ENCODE assay signal across 8 cellular contexts in genomic region chrX:13254076-13254785, GRCh38.
DNase-seq lines count a peak whose midpoint lies in the region; ATAC-seq and TF ChIP-seq lines count a peak whose summit lies in the region.

No MANE protein-coding gene starts in this region.

- CTCF ChIA-PET in activated naive CD4-positive, alpha-beta T cell treated with anti-CD3 and anti-CD28 coated beads, Interleukin-2, amount 10 ng/mL, durations not matched to agents 7 days and 5 days (lab: Charles Lee), result interaction anchor here (0.7 to 2.0 kb wide), 2 partner anchors 159 to 308 kb away, joined by 4 to 8 read pairs; no protein-coding TSS in a partner anchor

- no peak overlapping the region for H3K27ac ChIP-seq in body of pancreas

- TF ChIP-seq CTCF in GM10266 (IDR thresholded peaks at IDR 0.05; ENCODE audit: control insufficient read depth, insufficient read depth, low read depth, missing control alignments) (peak; percentile 49), LNCaP clone FGC (IDR thresholded peaks at IDR 0.05; ENCODE audit: control insufficient read depth, extremely low read depth, insufficient read depth) (0 out of 2 replicates have a peak, but pooled peaks have one; percentile 4), body of pancreas (IDR thresholded peaks at IDR 0.05) (peak in 1 of 7 experiments; percentile 19)

- peaks cover 2 to 10% of the 10 kb centered on the region in 2 donors for H3K9me3 Mint-ChIP-seq in stimulated activated naive B cell treated with anti-CD40 and anti-IgM and Interleukin-4, amounts not matched to agents 10 μg/mL and 1 μg/mL and 100 μg/mL, for 72 hours
- peaks cover 5% of the 10 kb centered on the region for H3K9me3 Mint-ChIP-seq in activated naive CD4-positive, alpha-beta T cell treated with anti-CD3 and anti-CD28 coated beads, Interleukin-2, amount 10 ng/mL, durations not matched to agents 7 days and 5 days

- H3K4me1 Mint-ChIP-seq in stimulated activated naive B cell treated with anti-CD40 and anti-IgM and Interleukin-4, amounts not matched to agents 10 μg/mL and 1 μg/mL and 100 μg/mL, for 72 hours, result peaks cover 38 to 46% of the 10 kb centered on the region in 2 donors
- peaks cover 25% of the 10 kb centered on the region for H3K4me1 Mint-ChIP-seq in activated naive CD4-positive, alpha-beta T cell treated with anti-CD3 and anti-CD28 coated beads, Interleukin-2, amount 10 ng/mL, durations not matched to agents 7 days and 5 days

- H3K36me3 Mint-ChIP-seq in stimulated activated naive B cell treated with anti-CD40 and anti-IgM and Interleukin-4, amounts not matched to agents 10 μg/mL and 1 μg/mL and 100 μg/mL, for 72 hours, result peaks cover 3 to 10% of the 10 kb centered on the region in 2 donors
- peaks cover 6% of the 10 kb centered on the region for H3K36me3 Mint-ChIP-seq in activated naive CD4-positive, alpha-beta T cell treated with anti-CD3 and anti-CD28 coated beads, Interleukin-2, amount 10 ng/mL, durations not matched to agents 7 days and 5 days

- no peak overlapping the region for H3K4me3 Mint-ChIP-seq in stimulated activated naive B cell treated with anti-CD40 and anti-IgM and Interleukin-4, amounts not matched to agents 10 μg/mL and 1 μg/mL and 100 μg/mL, for 72 hours
- H3K4me3 Mint-ChIP-seq in activated naive CD4-positive, alpha-beta T cell treated with anti-CD3 and anti-CD28 coated beads, Interleukin-2, amount 10 ng/mL, durations not matched to agents 7 days and 5 days, result no peak overlapping the region

- ATAC-seq in GM21423 (IDR thresholded peaks at IDR 0.05; ENCODE audit: unreplicated experiment), result peak; percentile 48
- peak; percentile 81 for ATAC-seq in body of pancreas
- ATAC-seq in stimulated activated naive B cell treated with anti-CD40 and anti-IgM and Interleukin-4, amounts not matched to agents 10 μg/mL and 1 μg/mL and 100 μg/mL, for 72 hours (replicated peaks), result peak in 1 of 2 donors; percentile 34

- H3K9me3 ChIP-seq in body of pancreas, result no peaks in the 10 kb centered on the region

- no peak for TF ChIP-seq POLR2A in body of pancreas (IDR thresholded peaks at IDR 0.05)

- no peak overlapping the region for H3K4me3 ChIP-seq in LNCaP clone FGC (ENCODE audit: low read depth, low read length)
- H3K4me3 ChIP-seq in body of pancreas, result no peak overlapping the region

- no peaks in the 10 kb centered on the region for H3K36me3 ChIP-seq in body of pancreas (replicated peaks in 1 of 2; ENCODE audit: insufficient read depth in 1 of 2, low read depth in 2 of 2)

- H3K27ac Mint-ChIP-seq in stimulated activated naive B cell treated with anti-CD40 and anti-IgM and Interleukin-4, amounts not matched to agents 10 μg/mL and 1 μg/mL and 100 μg/mL, for 72 hours, result peak overlapping the region; percentile 85
- no peak overlapping the region for H3K27ac Mint-ChIP-seq in activated naive CD4-positive, alpha-beta T cell treated with anti-CD3 and anti-CD28 coated beads, Interleukin-2, amount 10 ng/mL, durations not matched to agents 7 days and 5 days

- DNase-seq in GM10266 (ENCODE audit: extremely low spot score), result peak; percentile 20
- no peak for DNase-seq in LNCaP clone FGC (ENCODE audit: low read depth)
- DNase-seq in body of pancreas, result peak; percentile 48 to 63 (median 52)
- DNase-seq in stimulated activated naive B cell treated with anti-CD40 and anti-IgM and Interleukin-4, amounts not matched to agents 10 μg/mL and 1 μg/mL and 100 μg/mL, for 72 hours, result no peak
- DNase-seq in middle frontal gyrus (ENCODE audit: extremely low spot score, low spot score), result no peak
- DNase-seq in T-helper 9 cell, result no peak
- no peak for DNase-seq in activated naive CD4-positive, alpha-beta T cell treated with anti-CD3 and anti-CD28 coated beads, Interleukin-2, amount 10 ng/mL, durations not matched to agents 7 days and 5 days

- H3K4me1 ChIP-seq in body of pancreas, result peaks cover 8% of the 10 kb centered on the region

- WGBS in body of pancreas, 2 donors, result 37 to 41% methylated on average over 5 of the region's 5 CpGs

- H3K27me3 ChIP-seq in body of pancreas, result no peaks in the 10 kb centered on the region

- peaks cover 0 to 17% of the 10 kb centered on the region in 2 donors for H3K27me3 Mint-ChIP-seq in stimulated activated naive B cell treated with anti-CD40 and anti-IgM and Interleukin-4, amounts not matched to agents 10 μg/mL and 1 μg/mL and 100 μg/mL, for 72 hours
- no peaks in the 10 kb centered on the region for H3K27me3 Mint-ChIP-seq in activated naive CD4-positive, alpha-beta T cell treated with anti-CD3 and anti-CD28 coated beads, Interleukin-2, amount 10 ng/mL, durations not matched to agents 7 days and 5 days

- intact Hi-C loops in body of pancreas (cut with DNase I), result no loop called here

Comparison
In these comparisons a context has a peak if more than half of its experiments do, and no peak if none do; other contexts are left out.
1. DNase-seq: peak in GM10266 (single experiment) and body of pancreas (4 of 4); none in LNCaP clone FGC (single experiment), stimulated activated naive B cell treated with anti-CD40 and anti-IgM and Interleukin-4, amounts not matched to agents 10 μg/mL and 1 μg/mL and 100 μg/mL, for 72 hours (single experiment), middle frontal gyrus (single experiment), T-helper 9 cell (single experiment) and activated naive CD4-positive, alpha-beta T cell treated with anti-CD3 and anti-CD28 coated beads, Interleukin-2, amount 10 ng/mL, durations not matched to agents 7 days and 5 days (single experiment).